Comparison of ENCODE assay signal across 8 cellular contexts in genomic region chr13:27379694-27380596, GRCh38. TPM values are rescaled to one million over a fixed set of nuclear protein-coding genes. Genes with fewer than 3 reads are reported as not detected.
DNase-seq lines count a peak whose midpoint lies in the region; ATAC-seq and TF ChIP-seq lines count a peak whose summit lies in the region.

No MANE protein-coding gene starts in this region.

- 46 to 52% methylated on average over 7 to 13 of the region's 13 CpGs for WGBS in endodermal cell (ENCODE audit: insufficient coverage in 1 of 2, insufficient read length in 1 of 2), 2 experiments
- 36 to 39% methylated on average over 13 of the region's 13 CpGs for WGBS in testis, 2 donors

- H3K9ac ChIP-seq in endodermal cell (ENCODE audit: extremely low read depth, low read length, poor library complexity, severe bottlenecking) = no peak overlapping the region

- H3K36me3 ChIP-seq in endodermal cell (ENCODE audit: control insufficient read depth, insufficient read depth, low read length) (no peaks in the 10 kb centered on the region), testis (ENCODE audit: low read depth, missing control alignments) (no peaks in the 10 kb centered on the region)

- peak; percentile 30 to 59 for ATAC-seq in naive thymus-derived CD8-positive, alpha-beta T cell

- H3K4me3 ChIP-seq in endodermal cell (ENCODE audit: low read length) (no peak overlapping the region), testis (no peak overlapping the region)

- peaks cover 22% of the 10 kb centered on the region for H3K4me1 Mint-ChIP-seq in endodermal cell
- peaks cover under 1 to 3% (median 2%) of the 10 kb centered on the region in 4 donors for H3K4me1 Mint-ChIP-seq in naive thymus-derived CD8-positive, alpha-beta T cell

- H3K4me1 ChIP-seq in endodermal cell (ENCODE audit: control insufficient read depth, insufficient read depth, low read length) (no peaks in the 10 kb centered on the region), testis (peaks cover 6% of the 10 kb centered on the region)

- peaks cover 11% of the 10 kb centered on the region for H3K27me3 Mint-ChIP-seq in endodermal cell (ENCODE audit: insufficient read depth)
- peaks cover 0 to 15% (median 7%) of the 10 kb centered on the region in 5 donors for H3K27me3 Mint-ChIP-seq in naive thymus-derived CD8-positive, alpha-beta T cell

- H3K9me3 Mint-ChIP-seq in endodermal cell = no peaks in the 10 kb centered on the region
- H3K9me3 Mint-ChIP-seq in naive thymus-derived CD8-positive, alpha-beta T cell = no peaks in the 10 kb centered on the region

- DNase-seq in A172 (ENCODE audit: low spot score) = peak; percentile 59
- DNase-seq in NCI-H2196 treated with DMSO at 0.1 percent for 48 hours (lab: John Stamatoyannopoulos, UW; ENCODE audit: unreplicated experiment) = peak; percentile 18
- DNase-seq in activated CD4-positive, alpha-beta T cell treated with anti-CD3 and anti-CD28 coated beads, Interleukin-2, amount 50 U/mL, for 4 hours = peak; percentile 34 to 41
- DNase-seq in endodermal cell = peak; percentile 96
- DNase-seq in naive thymus-derived CD8-positive, alpha-beta T cell = peak; percentile 14 to 73 (median 42)
- DNase-seq in testis = peak; percentile 90
- DNase-seq in COR-L47 (lab: John Stamatoyannopoulos, UW) = no peak

- intact Hi-C loops in testis (cut with DNase I; ENCODE audit: low total_unique reads) = no loop called here

- H3K27ac ChIP-seq in endodermal cell (ENCODE audit: low read depth, low read length) = no peak overlapping the region
- H3K27ac ChIP-seq in testis = no peak overlapping the region

- H3K27me3 ChIP-seq in endodermal cell (ENCODE audit: control insufficient read depth, insufficient read depth, low read length, poor library complexity, severe bottlenecking) (no peaks in the 10 kb centered on the region), testis (no peaks in the 10 kb centered on the region)

- no peak for TF ChIP-seq POLR2A in testis (IDR thresholded peaks at IDR 0.05)

- no peak overlapping the region for H3K27ac Mint-ChIP-seq in endodermal cell
- no peak overlapping the region for H3K27ac Mint-ChIP-seq in naive thymus-derived CD8-positive, alpha-beta T cell

- H3K36me3 Mint-ChIP-seq in endodermal cell (ENCODE audit: low read depth) = no peaks in the 10 kb centered on the region
- no peaks in the 10 kb centered on the region for H3K36me3 Mint-ChIP-seq in naive thymus-derived CD8-positive, alpha-beta T cell

- POLR2A ChIA-PET in naive thymus-derived CD8-positive, alpha-beta T cell (lab: Charles Lee) = no interaction called here

- no peaks in the 10 kb centered on the region for H3K9me3 ChIP-seq in endodermal cell (ENCODE audit: control insufficient read depth, low read length)
- H3K9me3 ChIP-seq in testis = no peaks in the 10 kb centered on the region

- no peak overlapping the region for H3K4me3 Mint-ChIP-seq in endodermal cell
- no peak overlapping the region for H3K4me3 Mint-ChIP-seq in naive thymus-derived CD8-positive, alpha-beta T cell

- peak; percentile 64 for TF ChIP-seq CTCF in GM12874 (IDR thresholded peaks at IDR 0.05; ENCODE audit: insufficient read depth, low read depth, low read length)
- peak; percentile 96 for TF ChIP-seq CTCF in endodermal cell (conservative IDR thresholded peaks at IDR 0.05)
- TF ChIP-seq CTCF in testis (IDR thresholded peaks at IDR 0.05) = peak; percentile 53 to 76 (median 74)

RNA-seq across cellular contexts. Expression of gene GTF3A, which starts 44.5 kb away (rescaled TPM):
- 150 and 155 TPM in 2 replicates for total RNA-seq in A172 (2014; rRNA removed; shearing (Covaris generic))
- 10 to 100 TPM; 70.4 to 80.0 TPM for total RNA-seq in endodermal cell
- polyA plus RNA-seq in endodermal cell (2013, experiment 1 of 2) = 85.3 TPM
- polyA plus RNA-seq in endodermal cell (2013, experiment 2 of 2) = 88.8 TPM
- 100 to 1,000 TPM; 238 to 244 TPM for total RNA-seq in naive thymus-derived CD8-positive, alpha-beta T cell
- 100 to 1,000 TPM; 406 to 534 (median 525) TPM for polyA plus RNA-seq in naive thymus-derived CD8-positive, alpha-beta T cell
- total RNA-seq in testis = 10 to 100 TPM; 73.2 to 75.7 TPM
- polyA plus RNA-seq in testis (ENCODE audit: insufficient read depth, low read depth, low replicate concordance) = 82.6 TPM
